Comparison of ENCODE assay signal across 1 cellular context in the genomic region with DNA sequence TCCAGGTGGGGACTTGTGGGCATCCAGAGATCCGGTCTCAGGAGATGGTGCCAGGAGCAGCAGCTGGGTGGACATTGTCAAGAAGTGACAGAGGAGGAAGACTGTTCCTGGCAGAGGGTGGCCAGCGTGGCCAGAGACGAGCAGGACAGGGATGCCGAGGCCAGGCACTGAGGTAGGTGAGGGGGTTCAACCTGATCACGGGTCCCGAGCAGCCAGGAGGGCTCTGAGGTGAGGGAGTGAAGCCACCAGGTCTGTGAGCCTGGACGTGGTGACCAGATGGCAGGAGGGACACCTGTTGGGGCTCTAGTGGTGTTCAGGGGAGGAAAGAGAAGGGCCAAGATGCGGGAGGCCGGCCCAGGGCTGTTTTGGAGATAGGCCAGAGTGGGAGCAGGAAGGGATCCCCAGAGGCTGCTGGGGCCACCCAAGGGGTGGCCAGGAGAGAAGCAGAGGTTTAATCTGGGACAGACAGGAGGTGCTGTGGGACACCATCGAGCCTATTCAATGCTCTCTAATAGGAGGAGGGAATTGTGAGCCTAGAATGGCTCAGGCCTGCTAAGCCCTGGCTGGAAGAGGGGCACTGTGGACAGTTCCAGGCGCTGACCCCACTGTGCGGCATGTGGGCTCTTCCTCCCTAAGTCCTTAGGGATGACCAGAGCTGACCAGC.
TF ChIP-seq lines count a peak whose summit lies in the region.

No MANE protein-coding gene starts in this region.

TF ChIP-seq in H1, 55 proteins besides CTCF, POLR2A, EP300 and RAD21:
- TF ChIP-seq TCF12 (IDR thresholded peaks at IDR 0.05; ENCODE audit: low read depth, low read length) = no peak
- TF ChIP-seq SRF (IDR thresholded peaks at IDR 0.05; ENCODE audit: low read depth, low read length) = no peak
- no peak for TF ChIP-seq NRF1 (IDR thresholded peaks at IDR 0.05; ENCODE audit: low read depth, low read length)
- TF ChIP-seq TBP (IDR thresholded peaks at IDR 0.05; ENCODE audit: low read depth, low read length) = no peak
- TF ChIP-seq TAF7 (optimal IDR thresholded peaks at IDR 0.05; ENCODE audit: borderline replicate concordance, low read depth, low read length) = no peak
- TF ChIP-seq, protein P1, sequence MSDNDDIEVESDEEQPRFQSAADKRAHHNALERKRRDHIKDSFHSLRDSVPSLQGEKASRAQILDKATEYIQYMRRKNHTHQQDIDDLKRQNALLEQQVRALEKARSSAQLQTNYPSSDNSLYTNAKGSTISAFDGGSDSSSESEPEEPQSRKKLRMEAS (IDR thresholded peaks at IDR 0.05) = no peak
- no peak for TF ChIP-seq SIX5 (IDR thresholded peaks at IDR 0.05; ENCODE audit: low read depth, low read length)
- TF ChIP-seq RBBP5 (IDR thresholded peaks at IDR 0.05; ENCODE audit: borderline replicate concordance, low read depth, low read length) = no peak
- no peak for TF ChIP-seq CREB1 (IDR thresholded peaks at IDR 0.05)
- TF ChIP-seq CHD1 (IDR thresholded peaks at IDR 0.05; ENCODE audit: low read depth, low read length) = no peak
- no peak for TF ChIP-seq SP2 (IDR thresholded peaks at IDR 0.05; ENCODE audit: low read length)
- TF ChIP-seq HDAC2 (IDR thresholded peaks at IDR 0.05; ENCODE audit: borderline replicate concordance in 1 of 2, low read depth in 2 of 2, low read length in 2 of 2) = no peak
- TF ChIP-seq ZNF274 (IDR thresholded peaks at IDR 0.05; ENCODE audit: borderline replicate concordance, extremely low read depth, low read length) = no peak
- TF ChIP-seq HDAC6 (IDR thresholded peaks at IDR 0.05; ENCODE audit: low read depth, low read length) = no peak
- TF ChIP-seq CTBP2 (IDR thresholded peaks at IDR 0.05; ENCODE audit: borderline replicate concordance, insufficient read depth, insufficient read length, low read length) = no peak
